ENCODE assay signal across 8 cellular contexts in the genomic region with DNA sequence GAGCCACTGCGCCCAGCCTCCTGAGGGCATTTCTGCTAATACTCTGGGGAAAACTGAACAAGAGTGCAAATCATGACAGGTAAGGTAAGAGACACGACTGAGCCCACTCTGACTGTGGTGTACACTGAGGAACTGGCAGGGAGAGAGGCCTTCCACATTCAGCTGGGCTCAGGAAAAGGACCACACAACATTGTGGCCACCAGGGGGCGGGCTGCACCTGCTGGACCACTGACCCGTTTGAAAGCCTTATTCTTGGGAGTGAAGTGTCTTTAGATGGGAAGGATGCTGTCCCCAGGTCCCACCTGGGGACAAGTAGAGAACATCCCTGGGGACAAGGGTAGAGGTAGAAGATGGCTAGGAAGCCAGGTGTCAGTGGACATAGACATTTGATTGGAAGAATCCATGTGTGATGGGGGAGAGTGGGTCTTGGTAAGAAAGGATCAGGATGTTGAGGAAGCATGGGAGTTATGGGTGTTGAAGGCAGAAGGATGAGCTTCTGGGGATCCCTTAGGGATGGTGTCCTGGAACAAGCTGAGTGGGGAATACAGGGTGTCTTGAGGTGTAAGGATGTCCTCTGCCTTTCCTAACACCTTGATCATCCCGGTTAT. TPM values are rescaled to one million over a fixed set of nuclear protein-coding genes. Genes with fewer than 3 reads are reported as not detected.
DNase-seq lines count a peak whose midpoint lies in the region; ATAC-seq and TF ChIP-seq lines count a peak whose summit lies in the region.

No MANE protein-coding gene starts in this region.

- H3K27me3 ChIP-seq in mesendoderm (ENCODE audit: insufficient read depth, low read length, poor library complexity): no peaks in the 10 kb centered on the region

- no peak overlapping the region for H2BK15ac ChIP-seq in mesendoderm (replicated peaks; ENCODE audit: low read depth)

- no CpG with 5 or more reads among the region's 5 CpGs for WGBS in mesendoderm (ENCODE audit: extremely low coverage, insufficient coverage, low lambda C conversion rate)

- no peak overlapping the region for H3K4me2 ChIP-seq in mesendoderm (ENCODE audit: low read length)

- no peaks in the 10 kb centered on the region for H3K79me2 ChIP-seq in mesendoderm (ENCODE audit: control insufficient read depth, insufficient read depth, low read length)

- H3K4me3 ChIP-seq in HFF-Myc (replicated peaks; ENCODE audit: low read depth, low read length) (no peak overlapping the region), mesendoderm (ENCODE audit: low read length) (no peak overlapping the region)

- H3K9ac ChIP-seq in mesendoderm (ENCODE audit: low read length): no peak overlapping the region

- H3K4ac ChIP-seq in mesendoderm (ENCODE audit: low read depth, low read length): no peak overlapping the region

- no peak overlapping the region for H2BK120ac ChIP-seq in mesendoderm (ENCODE audit: low read depth, low read length)

- no peaks in the 10 kb centered on the region for H3K4me1 ChIP-seq in mesendoderm (ENCODE audit: control insufficient read depth, low read depth, low read length)

- DNase-seq in COR-L47 (lab: John Stamatoyannopoulos, UW): peak; percentile 26
- DNase-seq in HFF-Myc (ENCODE audit: extremely low read depth, low read depth): peak; percentile 38
- DNase-seq in NCI-H82 (lab: John Stamatoyannopoulos, UW): peak; percentile 77
- peak; percentile 92 for DNase-seq in activated CD8-positive, alpha-beta memory T cell treated with anti-CD3 and anti-CD28 coated beads for 24 hours
- DNase-seq in effector CD4-positive, alpha-beta T cell: peak; percentile 62
- peak; percentile 74 for DNase-seq in mesendoderm
- DNase-seq in stimulated activated CD8-positive, alpha-beta memory T cell treated with anti-CD3 and anti-CD28 coated beads, Interleukin-15, amount 100 ng/mL, for 48 hours (ENCODE audit: low read depth in 2 of 2): peak; percentile 47 to 57

- no peak overlapping the region for H3K18ac ChIP-seq in mesendoderm (ENCODE audit: low read length)

- no peaks in the 10 kb centered on the region for H3K79me1 ChIP-seq in mesendoderm (ENCODE audit: low read length)

- no peak overlapping the region for H4K8ac ChIP-seq in mesendoderm (ENCODE audit: low read depth, low read length)

- H4K5ac ChIP-seq in mesendoderm (ENCODE audit: low read length): no peak overlapping the region

- no peak for ATAC-seq in HG03095 (IDR thresholded peaks at IDR 0.05; ENCODE audit: unreplicated experiment)

- H2BK5ac ChIP-seq in mesendoderm (ENCODE audit: low read length): no peak overlapping the region

- H3K56ac ChIP-seq in mesendoderm (ENCODE audit: low read length): no peak overlapping the region

- H3K23ac ChIP-seq in mesendoderm (ENCODE audit: low read length): no peak overlapping the region

- TF ChIP-seq CTCF in HFF-Myc (IDR thresholded peaks at IDR 0.05; ENCODE audit: low read depth, low read length, missing control alignments): peak; percentile 90

- no peaks in the 10 kb centered on the region for H3K36me3 ChIP-seq in mesendoderm (ENCODE audit: control insufficient read depth, insufficient read depth, low read length)

- no peak overlapping the region for H3K27ac ChIP-seq in mesendoderm (ENCODE audit: low read depth, low read length)

- no peak overlapping the region for H2AK5ac ChIP-seq in mesendoderm (ENCODE audit: low read length)

RNA-seq across cellular contexts. Expression of a gene that starts 6.2 kb away (rescaled TPM):
- polyA plus RNA-seq in mesendoderm (2013, experiment 1 of 2): 7.6 TPM
- polyA plus RNA-seq in mesendoderm (2013, experiment 2 of 2): 8.1 TPM

Comparison
In these comparisons a context has a peak if more than half of its experiments do, and no peak if none do; other contexts are left out.
1. DNase-seq: peak in every context shown above with its lines; median percentile 92 in activated CD8-positive, alpha-beta memory T cell treated with anti-CD3 and anti-CD28 coated beads for 24 hours; 77 in NCI-H82; 74 in mesendoderm; 62 in effector CD4-positive, alpha-beta T cell; 52 in stimulated activated CD8-positive, alpha-beta memory T cell treated with anti-CD3 and anti-CD28 coated beads, Interleukin-15, amount 100 ng/mL, for 48 hours; 38 in HFF-Myc; 26 in COR-L47.